Comparison of ENCODE assay signal across 33 cellular contexts in genomic region chr11:92696076-92696475, GRCh38.
"Had no signal": no experiment of that assay in that cellular context is flagged by ENCODE, and none has a peak within 500 bp of the region (broad histone marks: within the 10 kb centered on the region; RNA-seq: fewer than 3 reads in every experiment).

No MANE protein-coding gene starts in this region.

- H3K9me3 Mint-ChIP-seq: activated naive CD4-positive, alpha-beta T cell treated with anti-CD3 and anti-CD28 coated beads for 36 hours; activated naive CD4-positive, alpha-beta T cell treated with anti-CD3 and anti-CD28 coated beads, Interleukin-2, amount 50 U/mL, for 24 hours; activated naive CD8-positive, alpha-beta T cell treated with anti-CD3 and anti-CD28 coated beads for 36 hours; activated naive CD8-positive, alpha-beta T cell treated with anti-CD3 and anti-CD28 coated beads, Interleukin-2, amount 50 U/mL, for 24 hours; activated T-helper 1 cell treated with anti-CD3 and anti-CD28 coated beads, Interleukin-12 subunit alpha, Interleukin-12 subunit beta, Interleukin-2, Interleukin-4 antibody, amounts not matched to agents 30 ng/mL and 10 ng/mL and 1 ng/mL, durations not matched to agents 14 hours and 24 hours and 36 hours; activated T-helper 2 cell treated with anti-CD3 and anti-CD28 coated beads, Interferon-gamma antibody, Interleukin-2, Interleukin-4, amounts not matched to agents 10 μg/mL and 5 μg/mL and 100 μg/mL, durations not matched to agents 14 hours and 24 hours and 36 hours; brain had no signal

- H3K27ac ChIP-seq: adrenal gland, breast epithelium, cardiac muscle cell, colonic mucosa, epithelial cell of prostate, esophagus squamous epithelium, gastroesophageal sphincter had no signal

- H3K4me1 ChIP-seq: adrenal gland, breast epithelium, colonic mucosa, esophagus squamous epithelium, gastroesophageal sphincter had no signal

- DNase-seq: activated CD4-positive, alpha-beta T cell treated with anti-CD3 and anti-CD28 coated beads for 1 hour; activated CD4-positive, alpha-beta T cell treated with anti-CD3 and anti-CD28 coated beads for 48 hours; activated CD4-positive, alpha-beta T cell treated with anti-CD3 and anti-CD28 coated beads, Interleukin-2, amount 50 U/mL, for 1 hour; activated CD4-positive, alpha-beta T cell treated with anti-CD3 and anti-CD28 coated beads, Interleukin-2, amount 50 U/mL, for 48 hours; activated CD8-positive, alpha-beta memory T cell treated with anti-CD3 and anti-CD28 coated beads, Interleukin-2, amount 10 ng/mL, durations not matched to agents 7 days and 5 days; activated CD8-positive, alpha-beta memory T cell treated with anti-CD3 and anti-CD28 coated beads, Interleukin-2, amount 50 U/mL, for 4 hours; activated CD8-positive, alpha-beta T cell treated with anti-CD3 and anti-CD28 coated beads, Interleukin-2, amount 10 ng/mL, durations not matched to agents 7 days and 5 days; activated effector memory CD4-positive, alpha-beta T cell treated with anti-CD3 and anti-CD28 coated beads, Interleukin-2, amount 50 U/mL, for 16 hours; activated naive CD4-positive, alpha-beta T cell treated with anti-CD3 and anti-CD28 coated beads for 36 hours; activated naive CD8-positive, alpha-beta T cell treated with anti-CD3 and anti-CD28 coated beads for 36 hours; activated naive CD8-positive, alpha-beta T cell treated with anti-CD3 and anti-CD28 coated beads, Interleukin-2, amount 50 U/mL, for 24 hours; activated T-cell treated with anti-CD3 and anti-CD28 coated beads, Interleukin-2, amount 50 U/mL, for 1 hour; activated T-cell treated with anti-CD3 and anti-CD28 coated beads, Interleukin-2, amount 50 U/mL, for 48 hours; adrenal gland; amygdala; aorta; central memory CD4-positive, alpha-beta T cell; cerebellar nuclear complex; colonic mucosa; effector CD8-positive, alpha-beta T cell; esophagus squamous epithelium; foreskin melanocyte; head of caudate nucleus; T-helper 1 cell; T-helper 17 cell had no signal

- H3K4me3 ChIP-seq: adrenal gland, breast epithelium, cardiac muscle cell, colonic mucosa, esophagus squamous epithelium, gastroesophageal sphincter had no signal

- H3K4me3 Mint-ChIP-seq: activated CD8-positive, alpha-beta memory T cell treated with anti-CD3 and anti-CD28 coated beads, Interleukin-2, amount 10 ng/mL, durations not matched to agents 7 days and 5 days; activated CD8-positive, alpha-beta T cell treated with anti-CD3 and anti-CD28 coated beads, Interleukin-2, amount 10 ng/mL, durations not matched to agents 7 days and 5 days; activated naive CD4-positive, alpha-beta T cell treated with anti-CD3 and anti-CD28 coated beads for 36 hours; activated naive CD4-positive, alpha-beta T cell treated with anti-CD3 and anti-CD28 coated beads, Interleukin-2, amount 50 U/mL, for 24 hours; activated naive CD8-positive, alpha-beta T cell treated with anti-CD3 and anti-CD28 coated beads for 36 hours; activated naive CD8-positive, alpha-beta T cell treated with anti-CD3 and anti-CD28 coated beads, Interleukin-2, amount 50 U/mL, for 24 hours; activated T-helper 1 cell treated with anti-CD3 and anti-CD28 coated beads, Interleukin-12 subunit alpha, Interleukin-12 subunit beta, Interleukin-2, Interleukin-4 antibody, amounts not matched to agents 30 ng/mL and 10 ng/mL and 1 ng/mL, durations not matched to agents 14 hours and 24 hours and 36 hours; brain; T-helper 17 cell had no signal

- H3K9me3 ChIP-seq: adrenal gland, breast epithelium, colonic mucosa, esophagus squamous epithelium, gastroesophageal sphincter had no signal

- H3K27ac Mint-ChIP-seq: activated CD8-positive, alpha-beta memory T cell treated with anti-CD3 and anti-CD28 coated beads, Interleukin-2, amount 10 ng/mL, durations not matched to agents 7 days and 5 days; activated CD8-positive, alpha-beta T cell treated with anti-CD3 and anti-CD28 coated beads, Interleukin-2, amount 10 ng/mL, durations not matched to agents 7 days and 5 days; activated naive CD4-positive, alpha-beta T cell treated with anti-CD3 and anti-CD28 coated beads for 36 hours; activated naive CD4-positive, alpha-beta T cell treated with anti-CD3 and anti-CD28 coated beads, Interleukin-2, amount 50 U/mL, for 24 hours; activated naive CD8-positive, alpha-beta T cell treated with anti-CD3 and anti-CD28 coated beads for 36 hours; activated naive CD8-positive, alpha-beta T cell treated with anti-CD3 and anti-CD28 coated beads, Interleukin-2, amount 50 U/mL, for 24 hours; activated T-helper 1 cell treated with anti-CD3 and anti-CD28 coated beads, Interleukin-12 subunit alpha, Interleukin-12 subunit beta, Interleukin-2, Interleukin-4 antibody, amounts not matched to agents 30 ng/mL and 10 ng/mL and 1 ng/mL, durations not matched to agents 14 hours and 24 hours and 36 hours; activated T-helper 2 cell treated with anti-CD3 and anti-CD28 coated beads, Interferon-gamma antibody, Interleukin-2, Interleukin-4, amounts not matched to agents 10 μg/mL and 5 μg/mL and 100 μg/mL, durations not matched to agents 14 hours and 24 hours and 36 hours; T-helper 17 cell had no signal

- H3K36me3 ChIP-seq: adrenal gland, breast epithelium, cardiac muscle cell, colonic mucosa, esophagus squamous epithelium, gastroesophageal sphincter had no signal

- H3K4me1 Mint-ChIP-seq: activated CD8-positive, alpha-beta memory T cell treated with anti-CD3 and anti-CD28 coated beads, Interleukin-2, amount 10 ng/mL, durations not matched to agents 7 days and 5 days; activated naive CD4-positive, alpha-beta T cell treated with anti-CD3 and anti-CD28 coated beads, Interleukin-2, amount 50 U/mL, for 24 hours; activated naive CD8-positive, alpha-beta T cell treated with anti-CD3 and anti-CD28 coated beads for 36 hours; activated naive CD8-positive, alpha-beta T cell treated with anti-CD3 and anti-CD28 coated beads, Interleukin-2, amount 50 U/mL, for 24 hours; T-helper 17 cell had no signal

- H3K27me3 Mint-ChIP-seq: activated CD8-positive, alpha-beta memory T cell treated with anti-CD3 and anti-CD28 coated beads, Interleukin-2, amount 10 ng/mL, durations not matched to agents 7 days and 5 days; activated naive CD8-positive, alpha-beta T cell treated with anti-CD3 and anti-CD28 coated beads for 36 hours; activated naive CD8-positive, alpha-beta T cell treated with anti-CD3 and anti-CD28 coated beads, Interleukin-2, amount 50 U/mL, for 24 hours; T-helper 17 cell had no signal

- ATAC-seq: activated CD8-positive, alpha-beta memory T cell treated with anti-CD3 and anti-CD28 coated beads, Interleukin-2, amount 10 ng/mL, durations not matched to agents 7 days and 5 days; activated CD8-positive, alpha-beta T cell treated with anti-CD3 and anti-CD28 coated beads, Interleukin-2, amount 10 ng/mL, durations not matched to agents 7 days and 5 days; activated naive CD8-positive, alpha-beta T cell treated with anti-CD3 and anti-CD28 coated beads, Interleukin-2, amount 50 U/mL, for 24 hours; gastroesophageal sphincter; T-helper 17 cell had no signal

- H3K36me3 Mint-ChIP-seq: activated CD8-positive, alpha-beta memory T cell treated with anti-CD3 and anti-CD28 coated beads, Interleukin-2, amount 10 ng/mL, durations not matched to agents 7 days and 5 days; activated naive CD4-positive, alpha-beta T cell treated with anti-CD3 and anti-CD28 coated beads, Interleukin-2, amount 50 U/mL, for 24 hours; activated naive CD8-positive, alpha-beta T cell treated with anti-CD3 and anti-CD28 coated beads for 36 hours; brain had no signal

- H3K27me3 ChIP-seq: adrenal gland, breast epithelium, cardiac muscle cell, colonic mucosa, esophagus squamous epithelium, gastroesophageal sphincter had no signal
